Comparison of ENCODE assay signal across 26 cellular contexts in genomic region chr19:317710-318508, GRCh38. TPM values are rescaled to one million over a fixed set of nuclear protein-coding genes. Genes with fewer than 3 reads are reported as not detected.
"Had no signal": no experiment of that assay in that cellular context is flagged by ENCODE, and none has a peak within 500 bp of the region (broad histone marks: within the 10 kb centered on the region; RNA-seq: fewer than 3 reads in every experiment).

No MANE protein-coding gene starts in this region.

- H3K9me3 ChIP-seq: adrenal gland, colonic mucosa, lower lobe of right lung, neutrophil, thyroid gland had no signal

- H3K27me3 ChIP-seq: adrenal gland, colonic mucosa, neutrophil, thyroid gland had no signal

- H3K27ac ChIP-seq: adrenal gland, colonic mucosa, lower lobe of right lung, neutrophil, parathyroid adenoma, thyroid gland, WERI-Rb-1 had no signal

- H3K9ac ChIP-seq: parathyroid adenoma had no signal

- H3K4me1 ChIP-seq: adrenal gland, colonic mucosa, parathyroid adenoma, thyroid gland had no signal

- DNase-seq: activated CD4-positive, alpha-beta T cell treated with anti-CD3 and anti-CD28 coated beads for 1 hour; activated gamma-delta T cell treated with Interleukin-2 at 50 U/mL for 16 hours; adrenal gland; caudate nucleus; colonic mucosa; hippocampal formation; islet precursor cell; left colon; lower lobe of right lung; naive thymus-derived CD8-positive, alpha-beta T cell; retina; stimulated activated CD4-positive, alpha-beta T cell treated with anti-CD3 and anti-CD28 coated beads, Interleukin-12 subunit alpha, Interleukin-12 subunit beta, amount 100 ng/mL, for 4 hours; stimulated activated CD4-positive, alpha-beta T cell treated with anti-CD3 and anti-CD28 coated beads, Interleukin-1b, Interleukin-23, amount 100 ng/mL, for 48 hours; stimulated activated CD8-positive, alpha-beta memory T cell treated with anti-CD3 and anti-CD28 coated beads, Interleukin-4, amount 100 ng/mL, for 48 hours; stimulated activated naive CD4-positive, alpha-beta T cell; T-helper 17 cell; thyroid gland; WERI-Rb-1 had no signal

- H2AFZ ChIP-seq: parathyroid adenoma had no signal

- H3K4me3 ChIP-seq: adrenal gland, colonic mucosa, lower lobe of right lung, thyroid gland had no signal

- H3K36me3 ChIP-seq: colonic mucosa, neutrophil had no signal

- ATAC-seq: activated naive CD4-positive, alpha-beta T cell treated with anti-CD3 and anti-CD28 coated beads, Interleukin-2, amount 50 U/mL, for 72 hours; esophagus mucosa; left colon; lower lobe of right lung; naive thymus-derived CD8-positive, alpha-beta T cell; T-helper 17 cell had no signal

- FAIRE-seq: astrocyte, endometrium, urothelium cell line had no signal

RNA-seq across cellular contexts. Expression of gene PLPP2, which starts 26.7 kb away (rescaled TPM):
- total RNA-seq: activated CD8-positive, alpha-beta memory T cell treated with anti-CD3 and anti-CD28 coated beads for 36 hours; naive thymus-derived CD8-positive, alpha-beta T cell had no signal
